24 cellular contexts compared by ENCODE assay signal in genomic region chr15:95990833-95991232, GRCh38.
A peak's percentile ranks its signal among the peaks of the same experiment; 100 is the strongest.
DNase-seq lines count a peak whose midpoint lies in the region; ATAC-seq, FAIRE-seq and TF ChIP-seq lines count a peak whose summit lies in the region.
"Had no signal": no experiment of that assay in that cellular context is flagged by ENCODE, and none has a peak within 500 bp of the region (broad histone marks: within the 10 kb centered on the region; RNA-seq: fewer than 3 reads in every experiment).

No MANE protein-coding gene starts in this region.

- H3K4me1 ChIP-seq in astrocyte (ENCODE audit: insufficient read depth, low read length) (peaks cover 4% of the 10 kb centered on the region), neuronal stem cell (ENCODE audit: control insufficient read depth in 2 of 2, insufficient read depth in 1 of 2, low read depth in 1 of 2, low read length in 2 of 2) (peaks cover 4 to 32% of the 10 kb centered on the region in 2 donors)
- H3K4me1 ChIP-seq: vagina had no signal

- H3K23ac ChIP-seq in neuronal stem cell (ENCODE audit: low read depth, low read length, poor library complexity): no peak overlapping the region

- H2AFZ ChIP-seq in astrocyte (ENCODE audit: low read depth, low read length) (no peak overlapping the region), neuronal stem cell (ENCODE audit: low read length) (peak overlapping the region; percentile 42)

- H3K27me3 Mint-ChIP-seq in activated CD4-positive, alpha-beta T cell treated with anti-CD3 and anti-CD28 coated beads for 36 hours: peaks cover 20% of the 10 kb centered on the region
- no peaks in the 10 kb centered on the region for H3K27me3 Mint-ChIP-seq in astrocyte (ENCODE audit: low read depth, unreplicated experiment)

- peaks cover 7% of the 10 kb centered on the region for H3K4me1 Mint-ChIP-seq in activated CD4-positive, alpha-beta T cell treated with anti-CD3 and anti-CD28 coated beads for 36 hours
- H3K4me1 Mint-ChIP-seq in astrocyte (ENCODE audit: low read depth, unreplicated experiment): peaks cover 22% of the 10 kb centered on the region

- H3K4me3 ChIP-seq in astrocyte (ENCODE audit: insufficient read depth, low read depth, low read length): no peak overlapping the region
- H3K4me3 ChIP-seq in neuronal stem cell (ENCODE audit: low read length in 2 of 2): no peak overlapping the region
- H3K4me3 ChIP-seq: coronary artery, lung, stomach, vagina had no signal

- no peak for TF ChIP-seq CTCF in astrocyte (IDR thresholded peaks at IDR 0.05; ENCODE audit: insufficient read depth, low read depth, low read length)

- H3K14ac ChIP-seq in neuronal stem cell (ENCODE audit: low read length): no peak overlapping the region

- H2AK5ac ChIP-seq in neuronal stem cell (ENCODE audit: low read depth, low read length): no peak overlapping the region

- no peaks in the 10 kb centered on the region for H3K36me3 Mint-ChIP-seq in activated CD4-positive, alpha-beta T cell treated with anti-CD3 and anti-CD28 coated beads for 36 hours (ENCODE audit: low read depth)
- no peaks in the 10 kb centered on the region for H3K36me3 Mint-ChIP-seq in astrocyte (ENCODE audit: low read depth, unreplicated experiment)

- no peak overlapping the region for H3K27ac Mint-ChIP-seq in activated CD4-positive, alpha-beta T cell treated with anti-CD3 and anti-CD28 coated beads for 36 hours
- H3K27ac Mint-ChIP-seq in astrocyte (ENCODE audit: unreplicated experiment): no peak overlapping the region
- H3K27ac Mint-ChIP-seq: naive thymus-derived CD8-positive, alpha-beta T cell had no signal

- no peaks in the 10 kb centered on the region for H3K79me2 ChIP-seq in astrocyte (ENCODE audit: insufficient read depth, low read length)

- H3K4ac ChIP-seq in neuronal stem cell (ENCODE audit: low read length): no peak overlapping the region

- no peaks in the 10 kb centered on the region for H3K79me1 ChIP-seq in neuronal stem cell (ENCODE audit: low read depth, low read length)

- H2BK120ac ChIP-seq in neuronal stem cell (ENCODE audit: low read depth, low read length): no peak overlapping the region

- peak; percentile 6 for DNase-seq in activated CD4-positive, alpha-beta T cell treated with anti-CD3 and anti-CD28 coated beads for 36 hours
- DNase-seq in activated CD4-positive, alpha-beta T cell treated with anti-CD3 and anti-CD28 coated beads, Interleukin-2, amount 50 U/mL, for 4 hours: no peak
- DNase-seq in astrocyte (ENCODE audit: low read depth): peak; percentile 27
- no peak for DNase-seq in neuronal stem cell (ENCODE audit: low spot score)
- DNase-seq in epidermal melanocyte (ENCODE audit: insufficient read length, low spot score): no peak
- DNase-seq in SKM-1 (lab: John Stamatoyannopoulos, UW; ENCODE audit: unreplicated experiment): no peak
- no peak for DNase-seq in NCI-H446 (lab: John Stamatoyannopoulos, UW)
- DNase-seq: activated effector memory CD4-positive, alpha-beta T cell treated with anti-CD3 and anti-CD28 coated beads, Interleukin-2, amount 50 U/mL, for 16 hours; aorta; DMS79 treated with DMSO at 0.1 percent for 48 hours; erythroblast; GOT3; Karpas-422; naive thymus-derived CD8-positive, alpha-beta T cell; NCI-H187 treated with DMSO at 0.1 percent for 48 hours; NCI-H524; SK-N-SH; stomach had no signal

- no peaks in the 10 kb centered on the region for H3K9me3 ChIP-seq in astrocyte (ENCODE audit: insufficient read depth, low read depth, low read length)
- H3K9me3 ChIP-seq in neuronal stem cell (replicated peaks in 1 of 2; ENCODE audit: control insufficient read depth in 2 of 2, insufficient read depth in 1 of 2, low read depth in 1 of 2, low read length in 2 of 2): no peaks in the 10 kb centered on the region
- H3K9me3 ChIP-seq: SK-N-SH, stomach, vagina had no signal

- no peak overlapping the region for H3K9ac ChIP-seq in astrocyte (ENCODE audit: low read length)
- no peak overlapping the region for H3K9ac ChIP-seq in neuronal stem cell (ENCODE audit: low read depth, low read length, poor library complexity)
- H3K9ac ChIP-seq: SK-N-SH had no signal

- no peak overlapping the region for H2BK12ac ChIP-seq in neuronal stem cell (ENCODE audit: low read length)

- H4K8ac ChIP-seq in neuronal stem cell (ENCODE audit: low read depth, low read length): no peak overlapping the region

- no peaks in the 10 kb centered on the region for H4K20me1 ChIP-seq in astrocyte (ENCODE audit: insufficient read depth, low read length)

- H2BK5ac ChIP-seq in neuronal stem cell (ENCODE audit: low read length): no peak overlapping the region

- H3K4me3 Mint-ChIP-seq in activated CD4-positive, alpha-beta T cell treated with anti-CD3 and anti-CD28 coated beads for 36 hours: no peak overlapping the region
- no peak overlapping the region for H3K4me3 Mint-ChIP-seq in astrocyte (ENCODE audit: unreplicated experiment)
- H3K4me3 Mint-ChIP-seq: naive thymus-derived CD8-positive, alpha-beta T cell had no signal

- no peaks in the 10 kb centered on the region for H3K9me3 Mint-ChIP-seq in activated CD4-positive, alpha-beta T cell treated with anti-CD3 and anti-CD28 coated beads for 36 hours (ENCODE audit: low read depth)
- H3K9me3 Mint-ChIP-seq in astrocyte (ENCODE audit: unreplicated experiment): no peaks in the 10 kb centered on the region

- FAIRE-seq in astrocyte (lab: Jason Lieb, UNC): no peak
- FAIRE-seq: A204.1, TTC549 had no signal

- POLR2A ChIA-PET in activated CD4-positive, alpha-beta T cell treated with anti-CD3 and anti-CD28 coated beads for 36 hours (lab: Charles Lee): no interaction called here

- H2BK15ac ChIP-seq in neuronal stem cell (ENCODE audit: low read length): no peak overlapping the region

- H3K36me3 ChIP-seq in astrocyte (ENCODE audit: insufficient read depth, low read length) (no peaks in the 10 kb centered on the region), neuronal stem cell (replicated peaks in 1 of 2; ENCODE audit: control insufficient read depth in 2 of 2, insufficient read depth in 2 of 2, low read length in 2 of 2) (no peaks in the 10 kb centered on the region)
- H3K36me3 ChIP-seq: stomach, vagina had no signal

- intact Hi-C loops in activated CD4-positive, alpha-beta T cell treated with anti-CD3 and anti-CD28 coated beads for 36 hours (cut with DNase I, micrococcal nuclease): no loop called here

- no peak overlapping the region for H3K27ac ChIP-seq in astrocyte (ENCODE audit: low read depth, low read length)
- H3K27ac ChIP-seq in neuronal stem cell (replicated peaks; ENCODE audit: low read length): no peak overlapping the region
- H3K27ac ChIP-seq: coronary artery, stomach, vagina had no signal

- H3K4me2 ChIP-seq in astrocyte (ENCODE audit: low read length) (no peak overlapping the region), neuronal stem cell (ENCODE audit: insufficient read depth, low read length, poor library complexity, severe bottlenecking) (no peak overlapping the region)
- H3K4me2 ChIP-seq: SK-N-SH had no signal

- no peak overlapping the region for H4K91ac ChIP-seq in neuronal stem cell (ENCODE audit: low read depth, low read length, poor library complexity)

- peak overlapping the region; percentile 32 for H3K18ac ChIP-seq in neuronal stem cell (ENCODE audit: low read length)

- no peak for ATAC-seq in activated CD4-positive, alpha-beta T cell treated with anti-CD3 and anti-CD28 coated beads for 36 hours
- ATAC-seq in HG02610 (IDR thresholded peaks at IDR 0.05; ENCODE audit: unreplicated experiment): peak; percentile 35
- ATAC-seq: naive thymus-derived CD8-positive, alpha-beta T cell had no signal

- no CpG with 5 or more reads among the region's 4 CpGs for WGBS in neuronal stem cell (ENCODE audit: extremely low coverage in 2 of 2, insufficient read length in 2 of 2, insufficient replicate concordance in 1 of 2), 2 donors

- CTCF ChIA-PET in activated CD4-positive, alpha-beta T cell treated with anti-CD3 and anti-CD28 coated beads for 36 hours (lab: Charles Lee): no interaction called here

- H3K27me3 ChIP-seq in astrocyte (ENCODE audit: insufficient read depth, low read length) (no peaks in the 10 kb centered on the region), neuronal stem cell (ENCODE audit: control insufficient read depth in 3 of 3, insufficient read depth in 3 of 3, low read depth in 1 of 3, low read length in 3 of 3) (no peaks in the 10 kb centered on the region)
- H3K27me3 ChIP-seq: stomach, vagina had no signal

Comparison
In these comparisons a context has a peak if more than half of its experiments do, and no peak if none do; other contexts are left out.
1. DNase-seq: peak in activated CD4-positive, alpha-beta T cell treated with anti-CD3 and anti-CD28 coated beads for 36 hours (single experiment) and astrocyte (single experiment); none in activated CD4-positive, alpha-beta T cell treated with anti-CD3 and anti-CD28 coated beads, Interleukin-2, amount 50 U/mL, for 4 hours (0 of 2), neuronal stem cell (single experiment), epidermal melanocyte (single experiment), SKM-1 (single experiment) and NCI-H446 (0 of 2).